Comparison of ENCODE assay signal across 20 cellular contexts in the genomic region with DNA sequence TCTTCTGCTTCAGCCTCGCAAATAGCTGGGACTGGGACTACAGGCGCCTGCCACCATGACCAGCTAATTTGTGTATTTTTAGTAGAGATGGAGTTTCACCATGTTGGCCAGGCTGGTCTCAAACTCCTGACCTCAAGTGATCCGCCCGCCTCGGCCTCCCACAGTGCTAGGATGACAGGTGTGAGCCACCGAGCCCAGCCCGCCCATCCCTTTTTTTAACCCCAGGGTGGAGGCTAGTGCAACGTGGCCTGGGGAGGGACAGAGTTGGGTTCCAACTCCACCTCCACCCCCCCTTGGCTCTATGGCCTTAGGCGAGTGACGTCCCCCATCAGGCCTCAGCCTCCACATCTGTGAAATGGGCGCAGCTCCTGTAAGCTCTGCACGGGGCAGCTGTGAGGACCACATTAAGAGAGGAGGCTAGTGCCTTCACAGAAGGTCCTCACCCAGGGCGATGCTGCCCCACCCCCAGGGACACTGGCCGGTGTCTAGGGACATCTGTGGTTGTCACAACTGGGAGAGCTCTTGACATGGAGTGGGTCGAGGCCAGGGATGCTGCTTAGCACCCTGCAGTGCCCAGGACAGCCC. TPM values are rescaled to one million over a fixed set of nuclear protein-coding genes. Genes with fewer than 3 reads are reported as not detected.
"Had no signal": no experiment of that assay in that cellular context is flagged by ENCODE, and none has a peak within 500 bp of the region (broad histone marks: within the 10 kb centered on the region; RNA-seq: fewer than 3 reads in every experiment).

No MANE protein-coding gene starts in this region.

- H3K4me1 ChIP-seq: foreskin keratinocyte, parathyroid adenoma had no signal

- H3K27me3 ChIP-seq: foreskin keratinocyte, neural progenitor cell had no signal

- DNase-seq: activated CD4-positive, alpha-beta memory T cell treated with anti-CD3 and anti-CD28 coated beads, Interleukin-2, amount 10 ng/mL, durations not matched to agents 7 days and 5 days; activated CD4-positive, alpha-beta T cell treated with anti-CD3 and anti-CD28 coated beads for 36 hours; activated effector memory CD4-positive, alpha-beta T cell treated with Interleukin-2 at 50 U/mL for 16 hours; activated T-cell treated with anti-CD3 and anti-CD28 coated beads, Interleukin-2, amount 50 U/mL, for 4 hours; amygdala; cortex of kidney; effector CD8-positive, alpha-beta T cell; foreskin keratinocyte; head of caudate nucleus; immature natural killer cell; stimulated activated naive CD8-positive, alpha-beta T cell treated with anti-CD3 and anti-CD28 coated beads, Interleukin-15, Interleukin-2, amounts not matched to agents 100 U/mL and 50 U/mL, for 24 hours; T-helper 17 cell had no signal

- H3K27ac ChIP-seq: foreskin keratinocyte, neural progenitor cell, parathyroid adenoma had no signal

- H2AFZ ChIP-seq: neural progenitor cell, parathyroid adenoma had no signal

- H3K4me3 ChIP-seq: lung, neural progenitor cell, skin epidermis had no signal

- FAIRE-seq: endothelial cell of umbilical vein had no signal

- H3K4me2 ChIP-seq: neural progenitor cell had no signal

- H3K36me3 ChIP-seq: neural progenitor cell had no signal

- ATAC-seq: activated CD4-positive, alpha-beta T cell treated with anti-CD3 and anti-CD28 coated beads for 36 hours; activated naive CD4-positive, alpha-beta T cell treated with anti-CD3 and anti-CD28 coated beads, Interleukin-2, amount 50 U/mL, for 72 hours; activated T-cell treated with anti-CD3 and anti-CD28 coated beads, Interleukin-2, amount 50 U/mL, for 4 hours; foreskin keratinocyte; stimulated activated naive CD8-positive, alpha-beta T cell treated with anti-CD3 and anti-CD28 coated beads, Interleukin-15, Interleukin-2, amounts not matched to agents 100 U/mL and 50 U/mL, for 24 hours; T-helper 17 cell had no signal

RNA-seq across cellular contexts. Expression of a gene that starts 37.7 kb away (rescaled TPM):
- total RNA-seq: activated CD4-positive, alpha-beta memory T cell treated with anti-CD3 and anti-CD28 coated beads, Interleukin-2, amount 10 ng/mL, durations not matched to agents 7 days and 5 days; activated T-cell treated with anti-CD3 and anti-CD28 coated beads, Interleukin-2, amount 50 U/mL, for 4 hours; endothelial cell of umbilical vein; foreskin keratinocyte; T-helper 17 cell had no signal

RNA-seq across cellular contexts. Expression of a gene that starts 40.7 kb away (rescaled TPM):
- total RNA-seq: activated CD4-positive, alpha-beta memory T cell treated with anti-CD3 and anti-CD28 coated beads, Interleukin-2, amount 10 ng/mL, durations not matched to agents 7 days and 5 days; activated CD4-positive, alpha-beta T cell treated with anti-CD3 and anti-CD28 coated beads for 36 hours; activated naive CD4-positive, alpha-beta T cell treated with anti-CD3 and anti-CD28 coated beads, Interleukin-2, amount 50 U/mL, for 72 hours; activated T-cell treated with anti-CD3 and anti-CD28 coated beads, Interleukin-2, amount 50 U/mL, for 4 hours; endothelial cell of umbilical vein; foreskin keratinocyte; lung; mesothelial cell of epicardium; renal cortical epithelial cell; T-helper 17 cell had no signal
